In genomic region chr20:60431349-60431748, GRCh38 we compare ENCODE assay signal across 28 cellular contexts.
A peak's percentile ranks its signal among the peaks of the same experiment; 100 is the strongest.
DNase-seq lines count a peak whose midpoint lies in the region; ATAC-seq and TF ChIP-seq lines count a peak whose summit lies in the region.
"Had no signal": no experiment of that assay in that cellular context is flagged by ENCODE, and none has a peak within 500 bp of the region (broad histone marks: within the 10 kb centered on the region; RNA-seq: fewer than 3 reads in every experiment).

No MANE protein-coding gene starts in this region.

- intact Hi-C loops in esophagus muscularis mucosa (cut with DNase I): no loop called here

- no peaks in the 10 kb centered on the region for H3K36me3 ChIP-seq in RWPE2 (ENCODE audit: low read depth)
- H3K36me3 ChIP-seq in esophagus muscularis mucosa: no peaks in the 10 kb centered on the region
- H3K36me3 ChIP-seq in BE2C: no peaks in the 10 kb centered on the region
- H3K36me3 ChIP-seq: BLaER1; BLaER1 treated with 17β-estradiol and CSF1 and Interleukin-3, amounts not matched to agents 10 nM and 100 nM had no signal

- no peak for TF ChIP-seq EP300 in esophagus muscularis mucosa (IDR thresholded peaks at IDR 0.05)

- H3K27me3 ChIP-seq in RWPE2 (ENCODE audit: insufficient read depth, poor library complexity, severe bottlenecking) (peaks cover 94% of the 10 kb centered on the region), esophagus muscularis mucosa (peaks cover 0 to 18% (median 0%) of the 10 kb centered on the region in 4 donors), BE2C (no peaks in the 10 kb centered on the region)
- H3K27me3 ChIP-seq: BLaER1; BLaER1 treated with 17β-estradiol and CSF1 and Interleukin-3, amounts not matched to agents 10 nM and 100 nM had no signal

- H3K4me3 ChIP-seq in RWPE2 (ENCODE audit: severe bottlenecking) (no peak overlapping the region), esophagus muscularis mucosa (no peak overlapping the region), BE2C (ENCODE audit: low read depth, low read length) (no peak overlapping the region)
- H3K4me3 ChIP-seq: A549; BLaER1; BLaER1 treated with 17β-estradiol and CSF1 and Interleukin-3, amounts not matched to agents 10 nM and 100 nM had no signal

- DNase-seq in RWPE2 (ENCODE audit: low spot score) (peak; percentile 68), esophagus muscularis mucosa (ENCODE audit: extremely low spot score) (peak; percentile 68), BE2C (no peak), inferior parietal cortex (ENCODE audit: extremely low spot score) (no peak)
- DNase-seq: 8988T; ACHN; AML-193; C1 segment of cervical spinal cord; Calu3; CD4-positive, alpha-beta memory T cell; CD4-positive, alpha-beta T cell; CD4-positive, CD25-positive, alpha-beta regulatory T cell; CD8-positive, alpha-beta memory T cell; CD8-positive, alpha-beta T cell; COR-L47; DMS 273 treated with DMSO at 0.1 percent for 48 hours; DMS153; DMS53; DMS79; DMS79 treated with DMSO at 0.1 percent for 48 hours; DND-41; EL had no signal

- no peak for TF ChIP-seq CTCF in RWPE2 (IDR thresholded peaks at IDR 0.05; ENCODE audit: poor library complexity, severe bottlenecking)
- no peak for TF ChIP-seq CTCF in esophagus muscularis mucosa (IDR thresholded peaks at IDR 0.05)
- TF ChIP-seq CTCF in BE2C (IDR thresholded peaks at IDR 0.05; ENCODE audit: low read depth, low read length): no peak

- no peak for ATAC-seq in RWPE2 (ENCODE audit: low read depth)
- ATAC-seq: A549; CD8-positive, alpha-beta T cell had no signal

- no peak for TF ChIP-seq POLR2A in esophagus muscularis mucosa (IDR thresholded peaks at IDR 0.05; ENCODE audit: low read depth)

- H3K27ac ChIP-seq in RWPE2 (ENCODE audit: poor library complexity, severe bottlenecking): no peak overlapping the region
- H3K27ac ChIP-seq in esophagus muscularis mucosa (replicated peaks in 1 of 4): no peak overlapping the region
- H3K27ac ChIP-seq: 22Rv1; A549; BLaER1; BLaER1 treated with 17β-estradiol and CSF1 and Interleukin-3, amounts not matched to agents 10 nM and 100 nM; C4-2B had no signal

- H3K4me1 ChIP-seq in RWPE2 (ENCODE audit: insufficient read depth, poor library complexity, severe bottlenecking) (no peaks in the 10 kb centered on the region), esophagus muscularis mucosa (no peaks in the 10 kb centered on the region), BE2C (no peaks in the 10 kb centered on the region)
- H3K4me1 ChIP-seq: A549, Caco-2 had no signal

- 65% methylated on average over 5 of the region's 5 CpGs for WGBS in esophagus muscularis mucosa

- H3K9me3 ChIP-seq in RWPE2 (ENCODE audit: severe bottlenecking): no peaks in the 10 kb centered on the region
- H3K9me3 ChIP-seq in esophagus muscularis mucosa: no peaks in the 10 kb centered on the region
- H3K9me3 ChIP-seq in BE2C: no peaks in the 10 kb centered on the region
- H3K9me3 ChIP-seq: A549, Caco-2 had no signal

Comparison
In these comparisons a context has a peak if more than half of its experiments do, and no peak if none do; other contexts are left out.
1. DNase-seq: peak in RWPE2 (single experiment) and esophagus muscularis mucosa (single experiment); none in BE2C (single experiment) and inferior parietal cortex (single experiment).